ENCODE assay signal across 1 cellular context in the genomic region with DNA sequence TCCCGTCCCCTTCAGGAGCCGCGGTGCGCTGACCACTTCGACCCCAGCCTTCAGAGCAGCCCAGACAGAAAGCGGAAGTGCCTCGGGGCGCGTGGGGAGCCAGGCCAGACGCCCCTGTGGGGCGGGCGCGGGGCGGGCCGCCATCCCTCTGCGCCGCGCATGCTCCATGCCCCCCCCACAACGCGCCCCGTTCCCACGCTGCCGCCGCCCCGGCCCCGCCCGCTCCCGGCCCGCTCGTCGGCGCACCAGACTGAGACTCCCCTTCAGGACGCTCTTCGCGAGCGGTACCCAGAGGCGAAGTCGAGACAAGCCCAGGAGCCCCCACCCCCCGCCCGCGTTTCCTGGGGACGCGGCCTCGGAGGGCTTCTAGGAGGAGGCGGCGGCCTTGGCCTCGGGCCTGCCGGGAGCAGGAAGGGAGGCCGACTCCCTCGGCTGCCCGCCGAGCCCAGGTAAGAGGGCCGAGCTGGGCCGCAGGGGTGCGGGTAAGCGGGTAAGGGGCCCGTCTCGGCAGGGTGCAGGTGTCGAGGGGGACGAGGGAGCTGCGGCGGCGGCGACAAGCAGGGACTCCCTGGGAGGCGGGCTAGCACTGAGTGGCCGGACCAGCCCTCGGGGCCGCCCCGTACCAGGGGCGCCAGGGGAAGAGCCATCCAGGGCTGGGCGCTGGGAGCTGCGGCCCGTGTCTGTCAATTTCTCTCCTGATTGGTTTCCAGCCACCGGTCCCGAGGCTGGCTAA.
TF ChIP-seq lines count a peak whose summit lies in the region.

A gene with protein sequence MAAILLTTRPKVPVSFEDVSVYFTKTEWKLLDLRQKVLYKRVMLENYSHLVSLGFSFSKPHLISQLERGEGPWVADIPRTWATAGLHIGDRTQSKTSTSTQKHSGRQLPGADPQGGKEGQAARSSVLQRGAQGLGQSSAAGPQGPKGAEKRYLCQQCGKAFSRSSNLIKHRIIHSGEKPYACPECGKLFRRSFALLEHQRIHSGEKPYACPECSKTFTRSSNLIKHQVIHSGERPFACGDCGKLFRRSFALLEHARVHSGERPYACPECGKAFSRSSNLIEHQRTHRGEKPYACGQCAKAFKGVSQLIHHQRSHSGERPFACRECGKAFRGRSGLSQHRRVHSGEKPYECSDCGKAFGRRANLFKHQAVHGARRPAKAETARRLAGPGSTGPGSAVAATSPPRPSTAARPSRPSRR (plus strand): TSS at position 218 of the 733 bp plus-strand sequence. CDS start 6,851 bp downstream, outside the sequence.

TF ChIP-seq in HEK293, 187 proteins besides CTCF, POLR2A, EP300 and RAD21 (continued from another document):
- TF ChIP-seq KLF1 (tag by site-specific recombination; IDR thresholded peaks at IDR 0.05), result no peak
- no peak for TF ChIP-seq ZNF521 (tag by site-specific recombination; IDR thresholded peaks at IDR 0.05)
- TF ChIP-seq ZNF138 (tag by site-specific recombination; IDR thresholded peaks at IDR 0.05; ENCODE audit: borderline replicate concordance), result no peak
- TF ChIP-seq, protein P1, sequence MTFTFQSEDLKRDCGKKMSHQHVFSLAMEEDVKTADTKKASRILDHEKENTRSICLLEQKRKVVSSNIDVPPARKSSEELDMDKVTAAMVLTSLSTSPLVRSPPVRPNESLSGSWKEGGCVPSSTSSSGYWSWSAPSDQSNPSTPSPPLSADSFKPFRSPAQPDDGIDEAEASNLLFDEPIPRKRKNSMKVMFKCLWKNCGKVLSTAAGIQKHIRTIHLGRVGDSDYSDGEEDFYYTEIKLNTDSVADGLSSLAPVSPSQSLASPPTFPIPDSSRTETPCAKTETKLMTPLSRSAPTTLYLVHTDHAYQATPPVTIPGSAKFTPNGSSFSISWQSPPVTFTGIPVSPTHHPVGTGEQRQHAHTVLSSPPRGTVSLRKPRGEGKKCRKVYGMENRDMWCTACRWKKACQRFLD (tag by site-specific recombination; IDR thresholded peaks at IDR 0.05), result no peak
- no peak for TF ChIP-seq ZFP41 (tag by site-specific recombination; IDR thresholded peaks at IDR 0.05; ENCODE audit: borderline replicate concordance)
- no peak for TF ChIP-seq REST (tag by site-specific recombination; IDR thresholded peaks at IDR 0.05)
- TF ChIP-seq ZNF629 (tag by site-specific recombination; IDR thresholded peaks at IDR 0.05), result no peak
- no peak for TF ChIP-seq ZNF133 (tag by site-specific recombination; IDR thresholded peaks at IDR 0.05)
